1 cellular context compared by ENCODE assay signal in genomic region chr14:65115615-65116014, GRCh38.
TF ChIP-seq lines count a peak whose summit lies in the region.

No MANE protein-coding gene starts in this region.

TF ChIP-seq in H1, 55 proteins besides CTCF, POLR2A, EP300 and RAD21 (continued from another document):
- TF ChIP-seq ASH2L (IDR thresholded peaks at IDR 0.05; ENCODE audit: low read length) = no peak
- TF ChIP-seq, protein P1, sequence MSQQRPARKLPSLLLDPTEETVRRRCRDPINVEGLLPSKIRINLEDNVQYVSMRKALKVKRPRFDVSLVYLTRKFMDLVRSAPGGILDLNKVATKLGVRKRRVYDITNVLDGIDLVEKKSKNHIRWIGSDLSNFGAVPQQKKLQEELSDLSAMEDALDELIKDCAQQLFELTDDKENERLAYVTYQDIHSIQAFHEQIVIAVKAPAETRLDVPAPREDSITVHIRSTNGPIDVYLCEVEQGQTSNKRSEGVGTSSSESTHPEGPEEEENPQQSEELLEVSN (IDR thresholded peaks at IDR 0.05) = peak; percentile 93
